24 cellular contexts compared by ENCODE assay signal in genomic region chr6:157593596-157593995, GRCh38.
DNase-seq lines count a peak whose midpoint lies in the region; ATAC-seq, FAIRE-seq and TF ChIP-seq lines count a peak whose summit lies in the region.
"Had no signal": no experiment of that assay in that cellular context is flagged by ENCODE, and none has a peak within 500 bp of the region (broad histone marks: within the 10 kb centered on the region; RNA-seq: fewer than 3 reads in every experiment).

No MANE protein-coding gene starts in this region.

- TF ChIP-seq EP300 in H1 (IDR thresholded peaks at IDR 0.05; ENCODE audit: borderline replicate concordance in 1 of 2, low read depth in 2 of 2, low read length in 2 of 2), result no peak

- peak; percentile 3 for DNase-seq in activated CD8-positive, alpha-beta memory T cell treated with anti-CD3 and anti-CD28 coated beads, Interleukin-2, amount 10 ng/mL, durations not matched to agents 7 days and 5 days
- DNase-seq in activated CD8-positive, alpha-beta memory T cell treated with anti-CD3 and anti-CD28 coated beads, Interleukin-2, amount 50 U/mL, for 48 hours, result no peak
- DNase-seq in H1 (ENCODE audit: low read depth in 1 of 2, low spot score in 2 of 2), result no peak
- DNase-seq in neural crest cell (ENCODE audit: low read depth, low spot score), result no peak
- no peak for DNase-seq in activated CD4-positive, alpha-beta T cell treated with anti-CD3 and anti-CD28 coated beads, Interleukin-2, amount 10 ng/mL, durations not matched to agents 24 days and 14 days
- DNase-seq in T-cell, result no peak
- DNase-seq: 8988T; ACHN; AML-193; BE2C; CD4-positive, alpha-beta T cell; CD8-positive, alpha-beta memory T cell; DMS53; DMS79 treated with DMSO at 0.1 percent for 48 hours; GF-D8; GM23248; HFFc6 had no signal

- H4K5ac ChIP-seq in H1 (ENCODE audit: insufficient read length, low read depth, low read length), result no peak overlapping the region

- no peak overlapping the region for H2BK15ac ChIP-seq in H1 (ENCODE audit: low read length)

- 92% methylated on average over 8 of the region's 8 CpGs; no CpG with 5 or more reads in 1 of the 2 experiments for WGBS in H1 (ENCODE audit: extremely low coverage in 1 of 2, insufficient coverage in 1 of 2, insufficient read length in 1 of 2, insufficient replicate concordance in 2 of 2, low coverage in 1 of 2, low lambda C conversion rate in 2 of 2, missing lambda C conversion rate in 1 of 2), 2 experiments

- no peaks in the 10 kb centered on the region for H3K27me3 ChIP-seq in H1 (replicated peaks in 1 of 4; ENCODE audit: control insufficient read depth in 3 of 4, extremely low read depth in 1 of 4, insufficient read depth in 3 of 4, low read length in 3 of 4)
- H3K27me3 ChIP-seq: BE2C; BLaER1 treated with 17β-estradiol and CSF1 and Interleukin-3, amounts not matched to agents 10 nM and 100 nM had no signal

- TF ChIP-seq RAD21 in H1 (IDR thresholded peaks at IDR 0.05 in 1 of 2, conservative IDR thresholded peaks at IDR 0.05 in 1 of 2; ENCODE audit: low read depth in 2 of 2, low read length in 2 of 2), result no peak

- no peak overlapping the region for H2BK120ac ChIP-seq in H1 (replicated peaks; ENCODE audit: low read depth, low read length)

- no peak overlapping the region for H3K14ac ChIP-seq in H1 (ENCODE audit: insufficient read length)

- H3K4me3 ChIP-seq in H1 (ENCODE audit: extremely low read depth in 1 of 4, insufficient read depth in 2 of 4, low read depth in 3 of 4, low read length in 4 of 4), result no peak overlapping the region
- H3K4me3 ChIP-seq: A549; BLaER1 treated with 17β-estradiol and CSF1 and Interleukin-3, amounts not matched to agents 10 nM and 100 nM; GM23248; HAP-1 had no signal

- FAIRE-seq in H1 (lab: Jason Lieb, UNC), result no peak
- FAIRE-seq: A549, GM12892, H54 had no signal

- H4K8ac ChIP-seq in H1 (ENCODE audit: extremely low read depth, insufficient read depth, low read length), result no peak overlapping the region; the same call in 1 of the 2 replicates

- no peak overlapping the region for H2AFZ ChIP-seq in H1 (ENCODE audit: low read length)
- H2AFZ ChIP-seq: GM23248 had no signal

- intact Hi-C loops in activated CD4-positive, alpha-beta T cell treated with anti-CD3 and anti-CD28 coated beads, Interleukin-2, amount 10 ng/mL, durations not matched to agents 24 days and 14 days (cut with micrococcal nuclease), result no loop called here

- H3K79me2 ChIP-seq in H1 (ENCODE audit: control insufficient read depth in 1 of 2, insufficient read depth in 2 of 2, low read length in 2 of 2), result no peaks in the 10 kb centered on the region

- no peak overlapping the region for H3K23ac ChIP-seq in H1 (ENCODE audit: insufficient read length)

- H3K27ac ChIP-seq in H1 (ENCODE audit: low read depth, low read length), result no peak overlapping the region
- H3K27ac ChIP-seq: A549; BLaER1 treated with 17β-estradiol and CSF1 and Interleukin-3, amounts not matched to agents 10 nM and 100 nM; GM23248 had no signal

- H3K9ac ChIP-seq in H1 (replicated peaks in 1 of 4; ENCODE audit: extremely low read depth in 1 of 4, low read depth in 3 of 4, low read length in 3 of 4), result no peak overlapping the region
- H3K9ac ChIP-seq: BLaER1 treated with 17β-estradiol and CSF1 and Interleukin-3, amounts not matched to agents 10 nM and 100 nM; GM23248 had no signal

- peak overlapping the region; percentile 60; the same call in 1 of the 2 replicates for H2BK5ac ChIP-seq in H1 (ENCODE audit: low read depth, low read length)

- H3K27me3 Mint-ChIP-seq in activated CD8-positive, alpha-beta memory T cell treated with anti-CD3 and anti-CD28 coated beads, Interleukin-2, amount 10 ng/mL, durations not matched to agents 7 days and 5 days, result no peaks in the 10 kb centered on the region
- H3K27me3 Mint-ChIP-seq in neural crest cell (ENCODE audit: low read depth), result no peaks in the 10 kb centered on the region
- H3K27me3 Mint-ChIP-seq in activated CD4-positive, alpha-beta T cell treated with anti-CD3 and anti-CD28 coated beads, Interleukin-2, amount 10 ng/mL, durations not matched to agents 24 days and 14 days, result no peaks in the 10 kb centered on the region
- H3K27me3 Mint-ChIP-seq in T-cell, result no peaks in the 10 kb centered on the region
- H3K27me3 Mint-ChIP-seq: CD4-positive, alpha-beta T cell; CD8-positive, alpha-beta memory T cell had no signal

- TF ChIP-seq CTCF in H1 (IDR thresholded peaks at IDR 0.05; ENCODE audit: control extremely low read depth in 1 of 3, insufficient read depth in 1 of 3, low read depth in 1 of 3, low read length in 3 of 3) (no peak), neural crest cell (conservative IDR thresholded peaks at IDR 0.05) (no peak)

- H2AK5ac ChIP-seq in H1 (ENCODE audit: low read depth, low read length), result no peak overlapping the region

- H2BK20ac ChIP-seq in H1 (ENCODE audit: low read length), result no peak overlapping the region

- no peak overlapping the region for H2BK12ac ChIP-seq in H1 (ENCODE audit: low read depth, low read length)

- no peak for ATAC-seq in activated CD8-positive, alpha-beta memory T cell treated with anti-CD3 and anti-CD28 coated beads, Interleukin-2, amount 10 ng/mL, durations not matched to agents 7 days and 5 days
- ATAC-seq in GM21423 (IDR thresholded peaks at IDR 0.05; ENCODE audit: unreplicated experiment) (no peak), T-cell (replicated peaks in 1 of 4) (no peak)
- ATAC-seq: A549 had no signal

- H3K36me3 Mint-ChIP-seq in activated CD8-positive, alpha-beta memory T cell treated with anti-CD3 and anti-CD28 coated beads, Interleukin-2, amount 10 ng/mL, durations not matched to agents 7 days and 5 days, result peaks cover 22% of the 10 kb centered on the region
- H3K36me3 Mint-ChIP-seq in neural crest cell (ENCODE audit: low read depth) (peaks cover 10% of the 10 kb centered on the region), T-cell (peaks cover 9% of the 10 kb centered on the region)
- peaks cover 15% of the 10 kb centered on the region for H3K36me3 Mint-ChIP-seq in activated CD4-positive, alpha-beta T cell treated with anti-CD3 and anti-CD28 coated beads, Interleukin-2, amount 10 ng/mL, durations not matched to agents 24 days and 14 days (ENCODE audit: low read depth)

- H3K18ac ChIP-seq in H1 (ENCODE audit: extremely low read depth, low read length), result no peak overlapping the region; the same call in 1 of the 2 replicates

- H4K20me1 ChIP-seq in H1 (replicated peaks in 1 of 2; ENCODE audit: control insufficient read depth in 1 of 2, insufficient read depth in 2 of 2, low read length in 2 of 2), result no peaks in the 10 kb centered on the region
- H4K20me1 ChIP-seq: BLaER1 treated with 17β-estradiol and CSF1 and Interleukin-3, amounts not matched to agents 10 nM and 100 nM had no signal

- CTCF ChIA-PET in activated CD8-positive, alpha-beta memory T cell treated with anti-CD3 and anti-CD28 coated beads, Interleukin-2, amount 10 ng/mL, durations not matched to agents 7 days and 5 days (lab: Charles Lee), result interaction anchor here (0.6 kb wide), 2 partner anchors 210 to 259 kb away, joined by 3 read pairs; no protein-coding TSS in a partner anchor
- CTCF ChIA-PET in H1 (lab: Charles Lee; ENCODE audit: partially characterized antibody), result interaction anchor here (1.0 to 5.3 kb wide), 7 partner anchors 8 to 132 kb away, joined by 3 to 34 read pairs (median 3); no protein-coding TSS in a partner anchor
- CTCF ChIA-PET in T-cell (lab: Charles Lee), result no interaction called here

- H3K4me2 ChIP-seq in H1 (ENCODE audit: insufficient read depth in 1 of 2, low read depth in 2 of 2, low read length in 2 of 2), result no peak overlapping the region
- H3K4me2 ChIP-seq: A549; BLaER1 treated with 17β-estradiol and CSF1 and Interleukin-3, amounts not matched to agents 10 nM and 100 nM had no signal

- H3K36me3 ChIP-seq in H1 (ENCODE audit: control insufficient read depth in 2 of 4, insufficient read depth in 4 of 4, low read length in 3 of 4), result no peaks in the 10 kb centered on the region
- H3K36me3 ChIP-seq: BE2C, HAP-1 had no signal

- POLR2A ChIA-PET in H1 (lab: Charles Lee; ENCODE audit: partially characterized antibody) (interaction anchor here (0.7 to 1.5 kb wide), 2 partner anchors 41 to 194 kb away, joined by 3 read pairs; no protein-coding TSS in a partner anchor), T-cell (lab: Charles Lee) (no interaction called here)

- peaks cover 15 to 18% of the 10 kb centered on the region in 2 experiments for H3K9me3 ChIP-seq in H1 (ENCODE audit: insufficient read depth in 2 of 2, low read depth in 1 of 2, low read length in 1 of 2)
- H3K9me3 ChIP-seq: BE2C had no signal

- peak overlapping the region; percentile 38 for H4K91ac ChIP-seq in H1 (replicated peaks; ENCODE audit: insufficient read length, low read length)

- H3K79me1 ChIP-seq in H1 (ENCODE audit: low read depth, low read length), result no peaks in the 10 kb centered on the region

- peaks cover 14% of the 10 kb centered on the region for H3K9me3 Mint-ChIP-seq in activated CD8-positive, alpha-beta memory T cell treated with anti-CD3 and anti-CD28 coated beads, Interleukin-2, amount 10 ng/mL, durations not matched to agents 7 days and 5 days (ENCODE audit: low read depth)
- H3K9me3 Mint-ChIP-seq in neural crest cell (peaks cover 13% of the 10 kb centered on the region), T-cell (peaks cover 8 to 11% (median 10%) of the 10 kb centered on the region in 3 donors)
- peaks cover 16% of the 10 kb centered on the region for H3K9me3 Mint-ChIP-seq in activated CD4-positive, alpha-beta T cell treated with anti-CD3 and anti-CD28 coated beads, Interleukin-2, amount 10 ng/mL, durations not matched to agents 24 days and 14 days

- H3K56ac ChIP-seq in H1 (replicated peaks; ENCODE audit: insufficient read length, low read depth, low read length), result no peak overlapping the region

- H3K23me2 ChIP-seq in H1 (ENCODE audit: low read depth, low read length), result no peaks in the 10 kb centered on the region

- no peak for TF ChIP-seq POLR2A in H1 (IDR thresholded peaks at IDR 0.05; ENCODE audit: control extremely low read depth in 1 of 2, low read depth in 2 of 2, low read length in 2 of 2)

- no peak overlapping the region for H3K4me3 Mint-ChIP-seq in activated CD8-positive, alpha-beta memory T cell treated with anti-CD3 and anti-CD28 coated beads, Interleukin-2, amount 10 ng/mL, durations not matched to agents 7 days and 5 days
- H3K4me3 Mint-ChIP-seq in neural crest cell (no peak overlapping the region), T-cell (no peak overlapping the region)
- H3K4me3 Mint-ChIP-seq in activated CD4-positive, alpha-beta T cell treated with anti-CD3 and anti-CD28 coated beads, Interleukin-2, amount 10 ng/mL, durations not matched to agents 24 days and 14 days, result no peak overlapping the region
- H3K4me3 Mint-ChIP-seq: CD4-positive, alpha-beta T cell had no signal

- no peak overlapping the region for H3K27ac Mint-ChIP-seq in activated CD8-positive, alpha-beta memory T cell treated with anti-CD3 and anti-CD28 coated beads, Interleukin-2, amount 10 ng/mL, durations not matched to agents 7 days and 5 days
- peak overlapping the region; percentile 73 for H3K27ac Mint-ChIP-seq in neural crest cell (ENCODE audit: unreplicated experiment)
- H3K27ac Mint-ChIP-seq in activated CD4-positive, alpha-beta T cell treated with anti-CD3 and anti-CD28 coated beads, Interleukin-2, amount 10 ng/mL, durations not matched to agents 24 days and 14 days, result no peak overlapping the region
- H3K27ac Mint-ChIP-seq in T-cell, result no peak overlapping the region
- H3K27ac Mint-ChIP-seq: CD4-positive, alpha-beta T cell; HFFc6 had no signal

- H3K4me1 Mint-ChIP-seq in activated CD8-positive, alpha-beta memory T cell treated with anti-CD3 and anti-CD28 coated beads, Interleukin-2, amount 10 ng/mL, durations not matched to agents 7 days and 5 days, result peaks cover 10% of the 10 kb centered on the region
- H3K4me1 Mint-ChIP-seq in neural crest cell (no peaks in the 10 kb centered on the region), T-cell (peaks cover 0 to 3% (median 3%) of the 10 kb centered on the region in 3 donors)
- H3K4me1 Mint-ChIP-seq in activated CD4-positive, alpha-beta T cell treated with anti-CD3 and anti-CD28 coated beads, Interleukin-2, amount 10 ng/mL, durations not matched to agents 24 days and 14 days, result peaks cover 6% of the 10 kb centered on the region
- H3K4me1 Mint-ChIP-seq: CD14-positive monocyte had no signal

- peaks cover 0 to 2% (median 0%) of the 10 kb centered on the region in 4 experiments; a peak in 2 of 7 replicates for H3K4me1 ChIP-seq in H1 (replicated peaks in 1 of 4; ENCODE audit: control insufficient read depth in 3 of 4, insufficient read depth in 4 of 4, low read length in 3 of 4)
- H3K4me1 ChIP-seq: A549, BE2C, HAP-1 had no signal

- no peak overlapping the region for H3K4ac ChIP-seq in H1 (replicated peaks; ENCODE audit: insufficient read length, low read depth, low read length)

Comparison
In these comparisons a context has a peak if more than half of its experiments do, and no peak if none do; other contexts are left out.
1. CTCF ChIA-PET loops: an anchor here in activated CD8-positive, alpha-beta memory T cell treated with anti-CD3 and anti-CD28 coated beads, Interleukin-2, amount 10 ng/mL, durations not matched to agents 7 days and 5 days (0.6 kb wide) and H1 (1.0 to 5.3 kb wide); none called in T-cell.